ENCODE assay signal across 8 cellular contexts in the genomic region with DNA sequence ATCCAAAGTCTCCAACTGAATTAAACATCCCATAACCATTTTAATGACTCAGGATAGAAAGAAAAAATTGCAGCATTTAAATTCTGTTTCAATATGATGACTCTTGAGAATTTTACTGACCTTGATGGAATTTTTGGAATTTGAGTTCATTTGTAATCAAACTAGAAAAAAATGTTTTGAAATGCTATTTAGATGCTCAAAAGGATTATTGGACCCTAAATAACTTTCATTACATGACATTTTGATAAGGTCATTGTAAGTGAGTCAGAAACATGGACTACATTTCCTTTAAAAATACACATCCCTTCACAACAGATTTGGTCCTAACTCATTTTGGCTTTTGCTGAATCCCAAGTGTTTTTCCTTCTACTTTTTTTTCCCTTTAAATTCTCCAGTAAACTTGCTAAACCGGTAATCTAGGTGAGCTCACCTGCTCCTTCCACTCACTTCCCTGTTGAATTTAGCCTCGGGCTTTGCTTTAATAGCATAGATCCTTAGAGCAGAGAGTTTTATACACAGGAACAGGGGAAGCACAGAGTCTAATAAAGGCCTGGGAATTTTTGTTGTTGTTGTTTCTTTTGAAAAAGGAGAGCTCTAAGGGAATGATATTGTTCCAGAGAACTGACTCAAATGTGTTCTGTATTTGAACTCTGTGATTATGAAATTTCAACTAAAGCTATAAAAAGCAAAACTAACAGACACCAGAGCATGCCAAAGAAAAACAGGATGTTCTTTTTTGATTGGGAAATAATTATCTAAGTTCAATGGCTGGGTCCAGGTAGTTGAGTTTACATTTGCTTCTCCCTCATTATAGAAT.
DNase-seq lines count a peak whose midpoint lies in the region; ATAC-seq lines count a peak whose summit lies in the region.

No MANE protein-coding gene starts in this region.

- H3K27me3 ChIP-seq in mucosa of rectum (ENCODE audit: control insufficient read depth in 2 of 2, insufficient read depth in 2 of 2, low read length in 2 of 2), result no peaks in the 10 kb centered on the region

- peaks cover 2 to 9% of the 10 kb centered on the region in 2 donors for H3K4me1 ChIP-seq in mucosa of rectum (ENCODE audit: control insufficient read depth in 2 of 2, insufficient read depth in 2 of 2, low read length in 2 of 2)

- H3K4me3 Mint-ChIP-seq in stimulated activated memory B cell treated with anti-CD40 and anti-IgM and Interleukin-4, amounts not matched to agents 10 μg/mL and 1 μg/mL and 100 μg/mL, for 72 hours, result no peak overlapping the region

- H3K4me1 Mint-ChIP-seq in stimulated activated memory B cell treated with anti-CD40 and anti-IgM and Interleukin-4, amounts not matched to agents 10 μg/mL and 1 μg/mL and 100 μg/mL, for 72 hours, result no peaks in the 10 kb centered on the region

- H3K9me3 ChIP-seq in mucosa of rectum (ENCODE audit: control insufficient read depth in 2 of 2, low read length in 2 of 2), result no peaks in the 10 kb centered on the region

- peak overlapping the region in 1 of 2 donors; percentile 9 for H3K4me3 ChIP-seq in mucosa of rectum (ENCODE audit: low read length in 2 of 2)

- no peaks in the 10 kb centered on the region for H3K36me3 ChIP-seq in mucosa of rectum (ENCODE audit: control insufficient read depth in 2 of 2, insufficient read depth in 2 of 2, low read length in 2 of 2)

- ATAC-seq in stimulated activated memory B cell treated with anti-CD40 and anti-IgM and Interleukin-4, amounts not matched to agents 10 μg/mL and 1 μg/mL and 100 μg/mL, for 72 hours, result no peak
- no peak for ATAC-seq in HG02642 (IDR thresholded peaks at IDR 0.05; ENCODE audit: poor library complexity, unreplicated experiment)

- H3K9ac ChIP-seq in mucosa of rectum (ENCODE audit: low read depth in 1 of 2, low read length in 2 of 2), result peak overlapping the region in 1 of 2 donors; percentile 4

- peaks cover 6% of the 10 kb centered on the region for H3K9me3 Mint-ChIP-seq in stimulated activated memory B cell treated with anti-CD40 and anti-IgM and Interleukin-4, amounts not matched to agents 10 μg/mL and 1 μg/mL and 100 μg/mL, for 72 hours

- H3K27ac ChIP-seq in mucosa of rectum (ENCODE audit: low read depth in 2 of 2, low read length in 2 of 2), result peak overlapping the region; percentile 28 to 75

- no peaks in the 10 kb centered on the region for H3K27me3 Mint-ChIP-seq in stimulated activated memory B cell treated with anti-CD40 and anti-IgM and Interleukin-4, amounts not matched to agents 10 μg/mL and 1 μg/mL and 100 μg/mL, for 72 hours

- no peak overlapping the region for H3K27ac Mint-ChIP-seq in stimulated activated memory B cell treated with anti-CD40 and anti-IgM and Interleukin-4, amounts not matched to agents 10 μg/mL and 1 μg/mL and 100 μg/mL, for 72 hours

- peak; percentile 76 to 78 for DNase-seq in AML-193 (lab: John Stamatoyannopoulos, UW)
- DNase-seq in NCI-H2081 treated with DMSO at 0.1 percent for 48 hours (lab: John Stamatoyannopoulos, UW), result peak; percentile 26
- DNase-seq in dedifferentiated amniotic fluid mesenchymal stem cell (ENCODE audit: extremely low spot score), result peak; percentile 59
- DNase-seq in NCI-H2171 treated with DMSO at 0.1 percent for 48 hours (lab: John Stamatoyannopoulos, UW), result no peak
- no peak for DNase-seq in activated CD4-positive, alpha-beta T cell treated with anti-CD3 and anti-CD28 coated beads for 1 hour

- no peaks in the 10 kb centered on the region for H3K36me3 Mint-ChIP-seq in stimulated activated memory B cell treated with anti-CD40 and anti-IgM and Interleukin-4, amounts not matched to agents 10 μg/mL and 1 μg/mL and 100 μg/mL, for 72 hours

Comparison
In these comparisons a context has a peak if more than half of its experiments do, and no peak if none do; other contexts are left out.
1. DNase-seq: peak in AML-193 (2 of 2), NCI-H2081 treated with DMSO at 0.1 percent for 48 hours (single experiment) and dedifferentiated amniotic fluid mesenchymal stem cell (single experiment); none in NCI-H2171 treated with DMSO at 0.1 percent for 48 hours (single experiment) and activated CD4-positive, alpha-beta T cell treated with anti-CD3 and anti-CD28 coated beads for 1 hour (single experiment).